In the genomic region with DNA sequence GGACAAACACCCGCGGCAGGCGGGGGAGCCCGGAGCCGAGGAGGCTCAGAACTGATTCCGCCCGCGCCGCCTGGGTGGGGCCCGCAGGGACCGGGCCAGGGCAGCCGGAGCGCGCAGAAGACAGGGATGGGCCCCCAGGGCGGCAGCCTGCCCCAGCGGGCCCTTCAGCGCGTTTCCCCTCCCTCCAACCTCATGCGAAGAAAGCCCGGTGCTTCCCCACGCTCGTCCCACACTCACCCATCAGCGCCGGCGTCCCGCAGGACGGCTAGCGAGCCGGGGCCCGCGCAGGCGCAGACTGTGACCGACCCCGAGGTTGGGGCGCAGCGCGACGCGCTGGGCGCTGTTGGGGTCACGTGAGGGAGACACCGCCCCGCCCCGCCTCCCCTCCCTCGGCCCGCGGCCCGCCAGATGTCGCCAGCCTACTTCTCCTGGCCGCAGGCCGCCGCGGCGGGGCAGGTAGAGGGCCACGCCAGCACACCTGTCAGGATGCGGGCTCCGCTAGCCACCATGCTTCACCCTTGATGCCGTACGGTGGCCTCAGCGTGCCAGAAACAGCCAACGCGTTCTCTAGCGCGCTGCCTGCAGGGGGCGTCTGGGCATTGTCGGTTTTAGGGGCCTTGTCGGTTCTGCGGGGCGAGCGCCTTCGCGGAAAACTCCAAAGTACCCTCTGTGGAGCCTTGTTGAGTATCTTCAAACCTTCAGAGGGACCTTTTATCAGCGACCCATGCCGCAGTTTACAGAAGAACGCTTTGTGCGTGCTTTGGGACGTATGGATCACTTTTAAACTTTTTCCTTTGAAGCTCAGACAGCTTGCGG, we compare ENCODE assay signal across 1 cellular context.
TF ChIP-seq lines count a peak whose summit lies in the region.

A gene with protein sequence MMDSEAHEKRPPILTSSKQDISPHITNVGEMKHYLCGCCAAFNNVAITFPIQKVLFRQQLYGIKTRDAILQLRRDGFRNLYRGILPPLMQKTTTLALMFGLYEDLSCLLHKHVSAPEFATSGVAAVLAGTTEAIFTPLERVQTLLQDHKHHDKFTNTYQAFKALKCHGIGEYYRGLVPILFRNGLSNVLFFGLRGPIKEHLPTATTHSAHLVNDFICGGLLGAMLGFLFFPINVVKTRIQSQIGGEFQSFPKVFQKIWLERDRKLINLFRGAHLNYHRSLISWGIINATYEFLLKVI (minus strand): TSS at position 297 of the 816 bp plus-strand sequence. CDS start 15,577 bp downstream, outside the sequence.

TF ChIP-seq in HEK293, 187 proteins besides CTCF, POLR2A, EP300 and RAD21 (continued from another document and continues in another):
- TF ChIP-seq, protein P1, sequence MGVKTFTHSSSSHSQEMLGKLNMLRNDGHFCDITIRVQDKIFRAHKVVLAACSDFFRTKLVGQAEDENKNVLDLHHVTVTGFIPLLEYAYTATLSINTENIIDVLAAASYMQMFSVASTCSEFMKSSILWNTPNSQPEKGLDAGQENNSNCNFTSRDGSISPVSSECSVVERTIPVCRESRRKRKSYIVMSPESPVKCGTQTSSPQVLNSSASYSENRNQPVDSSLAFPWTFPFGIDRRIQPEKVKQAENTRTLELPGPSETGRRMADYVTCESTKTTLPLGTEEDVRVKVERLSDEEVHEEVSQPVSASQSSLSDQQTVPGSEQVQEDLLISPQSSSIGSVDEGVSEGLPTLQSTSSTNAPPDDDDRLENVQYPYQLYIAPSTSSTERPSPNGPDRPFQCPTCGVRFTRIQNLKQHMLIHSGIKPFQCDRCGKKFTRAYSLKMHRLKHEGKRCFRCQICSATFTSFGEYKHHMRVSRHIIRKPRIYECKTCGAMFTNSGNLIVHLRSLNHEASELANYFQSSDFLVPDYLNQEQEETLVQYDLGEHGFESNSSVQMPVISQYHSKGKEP (tag by site-specific recombination; IDR thresholded peaks at IDR 0.05): peak; percentile 44; the same call in 1 of the 2 replicates
- TF ChIP-seq, protein P2, sequence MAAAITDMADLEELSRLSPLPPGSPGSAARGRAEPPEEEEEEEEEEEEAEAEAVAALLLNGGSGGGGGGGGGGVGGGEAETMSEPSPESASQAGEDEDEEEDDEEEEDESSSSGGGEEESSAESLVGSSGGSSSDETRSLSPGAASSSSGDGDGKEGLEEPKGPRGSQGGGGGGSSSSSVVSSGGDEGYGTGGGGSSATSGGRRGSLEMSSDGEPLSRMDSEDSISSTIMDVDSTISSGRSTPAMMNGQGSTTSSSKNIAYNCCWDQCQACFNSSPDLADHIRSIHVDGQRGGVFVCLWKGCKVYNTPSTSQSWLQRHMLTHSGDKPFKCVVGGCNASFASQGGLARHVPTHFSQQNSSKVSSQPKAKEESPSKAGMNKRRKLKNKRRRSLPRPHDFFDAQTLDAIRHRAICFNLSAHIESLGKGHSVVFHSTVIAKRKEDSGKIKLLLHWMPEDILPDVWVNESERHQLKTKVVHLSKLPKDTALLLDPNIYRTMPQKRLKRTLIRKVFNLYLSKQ (tag by site-specific recombination; IDR thresholded peaks at IDR 0.05; ENCODE audit: borderline replicate concordance): no peak
- TF ChIP-seq, protein P3, sequence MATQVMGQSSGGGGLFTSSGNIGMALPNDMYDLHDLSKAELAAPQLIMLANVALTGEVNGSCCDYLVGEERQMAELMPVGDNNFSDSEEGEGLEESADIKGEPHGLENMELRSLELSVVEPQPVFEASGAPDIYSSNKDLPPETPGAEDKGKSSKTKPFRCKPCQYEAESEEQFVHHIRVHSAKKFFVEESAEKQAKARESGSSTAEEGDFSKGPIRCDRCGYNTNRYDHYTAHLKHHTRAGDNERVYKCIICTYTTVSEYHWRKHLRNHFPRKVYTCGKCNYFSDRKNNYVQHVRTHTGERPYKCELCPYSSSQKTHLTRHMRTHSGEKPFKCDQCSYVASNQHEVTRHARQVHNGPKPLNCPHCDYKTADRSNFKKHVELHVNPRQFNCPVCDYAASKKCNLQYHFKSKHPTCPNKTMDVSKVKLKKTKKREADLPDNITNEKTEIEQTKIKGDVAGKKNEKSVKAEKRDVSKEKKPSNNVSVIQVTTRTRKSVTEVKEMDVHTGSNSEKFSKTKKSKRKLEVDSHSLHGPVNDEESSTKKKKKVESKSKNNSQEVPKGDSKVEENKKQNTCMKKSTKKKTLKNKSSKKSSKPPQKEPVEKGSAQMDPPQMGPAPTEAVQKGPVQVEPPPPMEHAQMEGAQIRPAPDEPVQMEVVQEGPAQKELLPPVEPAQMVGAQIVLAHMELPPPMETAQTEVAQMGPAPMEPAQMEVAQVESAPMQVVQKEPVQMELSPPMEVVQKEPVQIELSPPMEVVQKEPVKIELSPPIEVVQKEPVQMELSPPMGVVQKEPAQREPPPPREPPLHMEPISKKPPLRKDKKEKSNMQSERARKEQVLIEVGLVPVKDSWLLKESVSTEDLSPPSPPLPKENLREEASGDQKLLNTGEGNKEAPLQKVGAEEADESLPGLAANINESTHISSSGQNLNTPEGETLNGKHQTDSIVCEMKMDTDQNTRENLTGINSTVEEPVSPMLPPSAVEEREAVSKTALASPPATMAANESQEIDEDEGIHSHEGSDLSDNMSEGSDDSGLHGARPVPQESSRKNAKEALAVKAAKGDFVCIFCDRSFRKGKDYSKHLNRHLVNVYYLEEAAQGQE (tag by site-specific recombination; IDR thresholded peaks at IDR 0.05): no peak
- TF ChIP-seq ZNF121 (tag by site-specific recombination; IDR thresholded peaks at IDR 0.05) (no peak), ZNF830 (tag by site-specific recombination; IDR thresholded peaks at IDR 0.05; ENCODE audit: low read depth) (no peak), ZNF133 (tag by site-specific recombination; IDR thresholded peaks at IDR 0.05) (no peak), SP3 (tag by site-specific recombination; IDR thresholded peaks at IDR 0.05) (peak; percentile 69), ZBTB21 (tag by site-specific recombination; IDR thresholded peaks at IDR 0.05) (no peak), ZNF610 (tag by site-specific recombination; IDR thresholded peaks at IDR 0.05; ENCODE audit: borderline replicate concordance) (peak; percentile 65; the same call in 1 of the 2 replicates), ZNF223 (tag by site-specific recombination; IDR thresholded peaks at IDR 0.05) (no peak), ZNF776 (tag by site-specific recombination; IDR thresholded peaks at IDR 0.05; ENCODE audit: borderline replicate concordance) (no peak), ZNF792 (tag by site-specific recombination; IDR thresholded peaks at IDR 0.05) (no peak), ZNF354C (tag by site-specific recombination; IDR thresholded peaks at IDR 0.05; ENCODE audit: borderline replicate concordance, low read depth) (no peak), ZNF335 (tag by site-specific recombination; conservative IDR thresholded peaks at IDR 0.05) (peak; percentile 70), ZNF660 (tag by site-specific recombination; IDR thresholded peaks at IDR 0.05) (peak; percentile 82; the same call in 1 of the 2 replicates), ZNF175 (tag by site-specific recombination; IDR thresholded peaks at IDR 0.05) (no peak), ZFP69B (tag by site-specific recombination; IDR thresholded peaks at IDR 0.05) (peak; percentile 87), ZNF664 (tag by site-specific recombination; IDR thresholded peaks at IDR 0.05) (no peak), ZIC2 (tag by site-specific recombination; IDR thresholded peaks at IDR 0.05) (no peak; the same call in 1 of the 2 replicates), ZNF530 (tag by site-specific recombination; IDR thresholded peaks at IDR 0.05; ENCODE audit: low read depth) (no peak), ZNF555 (tag by site-specific recombination; conservative IDR thresholded peaks at IDR 0.05) (no peak), GLI4 (tag by site-specific recombination; IDR thresholded peaks at IDR 0.05) (no peak; the same call in 1 of the 2 replicates), EGR2 (tag by site-specific recombination; IDR thresholded peaks at IDR 0.05; ENCODE audit: low read depth) (peak; percentile 49; the same call in 1 of the 2 replicates), ZNF624 (tag by site-specific recombination; IDR thresholded peaks at IDR 0.05) (no peak), ZNF747 (tag by site-specific recombination; IDR thresholded peaks at IDR 0.05) (no peak), ZNF426 (tag by site-specific recombination; IDR thresholded peaks at IDR 0.05) (no peak), ZNF501 (tag by site-specific recombination; IDR thresholded peaks at IDR 0.05) (peak; percentile 61), ZNF394 (tag by site-specific recombination; IDR thresholded peaks at IDR 0.05; ENCODE audit: borderline replicate concordance) (peak; percentile 50), ZNF366 (tag by site-specific recombination; conservative IDR thresholded peaks at IDR 0.05) (no peak), ZNF514 (tag by site-specific recombination; IDR thresholded peaks at IDR 0.05) (no peak), TCF7L2 (IDR thresholded peaks at IDR 0.05; ENCODE audit: borderline replicate concordance, low read depth, low read length) (no peak), SP2 (tag by site-specific recombination; IDR thresholded peaks at IDR 0.05) (peak; percentile 44; the same call in 1 of the 2 replicates), ZBTB1 (tag by site-specific recombination; IDR thresholded peaks at IDR 0.05) (no peak), ZNF596 (tag by site-specific recombination; IDR thresholded peaks at IDR 0.05) (no peak)
- TF ChIP-seq, protein P4, sequence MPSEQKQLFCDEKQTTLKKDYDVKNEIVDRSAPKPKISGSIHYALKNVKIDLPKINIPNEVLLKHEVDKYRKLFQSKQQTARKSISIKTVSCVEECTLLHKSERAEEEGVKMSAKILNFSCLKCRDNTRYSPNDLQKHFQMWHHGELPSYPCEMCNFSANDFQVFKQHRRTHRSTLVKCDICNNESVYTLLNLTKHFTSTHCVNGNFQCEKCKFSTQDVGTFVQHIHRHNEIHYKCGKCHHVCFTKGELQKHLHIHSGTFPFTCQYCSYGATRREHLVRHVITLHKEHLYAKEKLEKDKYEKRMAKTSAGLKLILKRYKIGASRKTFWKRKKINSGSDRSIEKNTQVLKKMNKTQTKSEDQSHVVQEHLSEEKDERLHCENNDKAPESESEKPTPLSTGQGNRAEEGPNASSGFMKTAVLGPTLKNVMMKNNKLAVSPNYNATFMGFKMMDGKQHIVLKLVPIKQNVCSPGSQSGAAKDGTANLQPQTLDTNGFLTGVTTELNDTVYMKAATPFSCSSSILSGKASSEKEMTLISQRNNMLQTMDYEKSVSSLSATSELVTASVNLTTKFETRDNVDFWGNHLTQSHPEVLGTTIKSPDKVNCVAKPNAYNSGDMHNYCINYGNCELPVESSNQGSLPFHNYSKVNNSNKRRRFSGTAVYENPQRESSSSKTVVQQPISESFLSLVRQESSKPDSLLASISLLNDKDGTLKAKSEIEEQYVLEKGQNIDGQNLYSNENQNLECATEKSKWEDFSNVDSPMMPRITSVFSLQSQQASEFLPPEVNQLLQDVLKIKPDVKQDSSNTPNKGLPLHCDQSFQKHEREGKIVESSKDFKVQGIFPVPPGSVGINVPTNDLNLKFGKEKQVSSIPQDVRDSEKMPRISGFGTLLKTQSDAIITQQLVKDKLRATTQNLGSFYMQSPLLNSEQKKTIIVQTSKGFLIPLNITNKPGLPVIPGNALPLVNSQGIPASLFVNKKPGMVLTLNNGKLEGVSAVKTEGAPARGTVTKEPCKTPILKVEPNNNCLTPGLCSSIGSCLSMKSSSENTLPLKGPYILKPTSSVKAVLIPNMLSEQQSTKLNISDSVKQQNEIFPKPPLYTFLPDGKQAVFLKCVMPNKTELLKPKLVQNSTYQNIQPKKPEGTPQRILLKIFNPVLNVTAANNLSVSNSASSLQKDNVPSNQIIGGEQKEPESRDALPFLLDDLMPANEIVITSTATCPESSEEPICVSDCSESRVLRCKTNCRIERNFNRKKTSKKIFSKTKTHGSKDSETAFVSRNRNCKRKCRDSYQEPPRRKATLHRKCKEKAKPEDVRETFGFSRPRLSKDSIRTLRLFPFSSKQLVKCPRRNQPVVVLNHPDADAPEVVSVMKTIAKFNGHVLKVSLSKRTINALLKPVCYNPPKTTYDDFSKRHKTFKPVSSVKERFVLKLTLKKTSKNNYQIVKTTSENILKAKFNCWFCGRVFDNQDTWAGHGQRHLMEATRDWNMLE (tag by site-specific recombination; conservative IDR thresholded peaks at IDR 0.05; ENCODE audit: low read depth): peak; percentile 27; the same call in 1 of the 2 replicates
- TF ChIP-seq, protein P5, sequence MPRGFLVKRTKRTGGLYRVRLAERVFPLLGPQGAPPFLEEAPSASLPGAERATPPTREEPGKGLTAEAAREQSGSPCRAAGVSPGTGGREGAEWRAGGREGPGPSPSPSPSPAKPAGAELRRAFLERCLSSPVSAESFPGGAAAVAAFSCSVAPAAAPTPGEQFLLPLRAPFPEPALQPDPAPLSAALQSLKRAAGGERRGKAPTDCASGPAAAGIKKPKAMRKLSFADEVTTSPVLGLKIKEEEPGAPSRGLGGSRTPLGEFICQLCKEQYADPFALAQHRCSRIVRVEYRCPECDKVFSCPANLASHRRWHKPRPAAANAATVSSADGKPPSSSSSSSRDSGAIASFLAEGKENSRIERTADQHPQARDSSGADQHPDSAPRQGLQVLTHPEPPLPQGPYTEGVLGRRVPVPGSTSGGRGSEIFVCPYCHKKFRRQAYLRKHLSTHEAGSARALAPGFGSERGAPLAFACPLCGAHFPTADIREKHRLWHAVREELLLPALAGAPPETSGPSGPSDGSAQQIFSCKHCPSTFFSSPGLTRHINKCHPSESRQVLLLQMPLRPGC (tag by site-specific recombination; IDR thresholded peaks at IDR 0.05): no peak; the same call in 1 of the 2 replicates
- TF ChIP-seq, protein P6, sequence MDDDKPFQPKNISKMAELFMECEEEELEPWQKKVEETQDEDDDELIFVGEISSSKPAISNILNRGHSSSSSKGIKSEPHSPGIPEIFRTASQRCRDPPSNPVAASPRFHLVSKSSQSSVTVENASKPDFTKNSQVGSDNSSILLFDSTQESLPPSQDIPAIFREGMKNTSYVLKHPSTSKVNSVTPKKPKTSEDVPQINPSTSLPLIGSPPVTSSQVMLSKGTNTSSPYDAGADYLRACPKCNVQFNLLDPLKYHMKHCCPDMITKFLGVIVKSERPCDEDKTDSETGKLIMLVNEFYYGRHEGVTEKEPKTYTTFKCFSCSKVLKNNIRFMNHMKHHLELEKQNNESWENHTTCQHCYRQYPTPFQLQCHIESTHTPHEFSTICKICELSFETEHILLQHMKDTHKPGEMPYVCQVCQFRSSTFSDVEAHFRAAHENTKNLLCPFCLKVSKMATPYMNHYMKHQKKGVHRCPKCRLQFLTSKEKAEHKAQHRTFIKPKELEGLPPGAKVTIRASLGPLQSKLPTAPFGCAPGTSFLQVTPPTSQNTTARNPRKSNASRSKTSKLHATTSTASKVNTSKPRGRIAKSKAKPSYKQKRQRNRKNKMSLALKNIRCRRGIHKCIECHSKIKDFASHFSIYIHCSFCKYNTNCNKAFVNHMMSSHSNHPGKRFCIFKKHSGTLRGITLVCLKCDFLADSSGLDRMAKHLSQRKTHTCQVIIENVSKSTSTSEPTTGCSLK (tag by site-specific recombination; IDR thresholded peaks at IDR 0.05): no peak
- TF ChIP-seq, protein P7, sequence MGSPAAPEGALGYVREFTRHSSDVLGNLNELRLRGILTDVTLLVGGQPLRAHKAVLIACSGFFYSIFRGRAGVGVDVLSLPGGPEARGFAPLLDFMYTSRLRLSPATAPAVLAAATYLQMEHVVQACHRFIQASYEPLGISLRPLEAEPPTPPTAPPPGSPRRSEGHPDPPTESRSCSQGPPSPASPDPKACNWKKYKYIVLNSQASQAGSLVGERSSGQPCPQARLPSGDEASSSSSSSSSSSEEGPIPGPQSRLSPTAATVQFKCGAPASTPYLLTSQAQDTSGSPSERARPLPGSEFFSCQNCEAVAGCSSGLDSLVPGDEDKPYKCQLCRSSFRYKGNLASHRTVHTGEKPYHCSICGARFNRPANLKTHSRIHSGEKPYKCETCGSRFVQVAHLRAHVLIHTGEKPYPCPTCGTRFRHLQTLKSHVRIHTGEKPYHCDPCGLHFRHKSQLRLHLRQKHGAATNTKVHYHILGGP (tag by site-specific recombination; IDR thresholded peaks at IDR 0.05): no peak
